19 cellular contexts compared by ENCODE assay signal in the genomic region with DNA sequence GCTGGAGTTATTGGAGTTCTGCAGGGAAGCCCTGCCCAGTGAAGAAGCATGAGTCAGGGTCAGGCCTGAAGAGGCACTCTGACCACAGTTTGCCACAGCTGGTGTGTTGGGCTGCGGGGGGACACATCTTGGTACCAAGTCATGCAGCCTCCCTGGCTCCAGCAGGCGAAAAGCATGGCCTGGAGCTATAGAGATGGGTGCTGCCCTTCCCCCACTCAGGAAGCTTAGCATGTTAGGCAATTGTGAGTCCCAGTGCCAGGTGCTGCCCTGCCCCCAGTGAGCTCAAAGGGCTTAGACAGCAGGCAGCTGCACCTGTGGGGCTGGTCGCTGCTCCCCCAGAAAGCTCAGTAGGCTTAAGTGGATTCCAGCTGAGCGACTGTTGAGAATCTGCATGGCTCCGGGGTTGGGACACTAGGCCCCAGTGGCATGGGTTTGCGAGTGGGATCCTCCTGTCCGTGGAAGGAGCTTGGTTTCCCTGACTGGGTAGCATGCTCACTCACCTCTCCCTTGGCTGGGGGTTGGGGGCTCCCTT.
"Had no signal": no experiment of that assay in that cellular context is flagged by ENCODE, and none has a peak within 500 bp of the region (broad histone marks: within the 10 kb centered on the region; RNA-seq: fewer than 3 reads in every experiment).

No MANE protein-coding gene starts in this region.

- H3K4me3 ChIP-seq: esophagus squamous epithelium, left lung, mucosa of descending colon, pancreas, sigmoid colon, spleen, suprapubic skin had no signal

- H3K27ac Mint-ChIP-seq: activated T-helper 1 cell treated with anti-CD3 and anti-CD28 coated beads, Interleukin-12 subunit alpha, Interleukin-12 subunit beta, Interleukin-2, Interleukin-4 antibody, amounts not matched to agents 30 ng/mL and 10 ng/mL and 1 ng/mL, durations not matched to agents 14 hours and 24 hours and 36 hours; naive thymus-derived CD8-positive, alpha-beta T cell; stimulated activated naive CD8-positive, alpha-beta T cell treated with anti-CD3 and anti-CD28 coated beads, Interleukin-15, Interleukin-2, amounts not matched to agents 100 ng/mL and 50 ng/mL, for 24 hours; type B pancreatic cell had no signal

- H3K4me1 Mint-ChIP-seq: naive thymus-derived CD8-positive, alpha-beta T cell had no signal

- H3K36me3 Mint-ChIP-seq: naive thymus-derived CD8-positive, alpha-beta T cell; type B pancreatic cell had no signal

- H3K4me1 ChIP-seq: esophagus squamous epithelium, left lung, pancreas, sigmoid colon, spleen, suprapubic skin had no signal

- H3K9me3 ChIP-seq: esophagus squamous epithelium, left lung, mucosa of descending colon, pancreas, sigmoid colon, suprapubic skin had no signal

- ATAC-seq: left lung; mucosa of descending colon; naive thymus-derived CD8-positive, alpha-beta T cell; pancreas had no signal

- DNase-seq: activated CD4-positive, CD25-positive, alpha-beta regulatory T cell treated with anti-CD3 and anti-CD28 coated beads, Interleukin-2, amount 50 U/mL, for 72 hours; anterior cingulate cortex; brain microvascular endothelial cell; cortex of kidney; effector CD8-positive, alpha-beta T cell; esophagus squamous epithelium; hippocampal formation; kidney; left lung; mammary epithelial cell; mucosa of descending colon; naive thymus-derived CD8-positive, alpha-beta T cell; sigmoid colon; spleen had no signal

- H3K4me3 Mint-ChIP-seq: activated T-helper 1 cell treated with anti-CD3 and anti-CD28 coated beads, Interleukin-12 subunit alpha, Interleukin-12 subunit beta, Interleukin-2, Interleukin-4 antibody, amounts not matched to agents 30 ng/mL and 10 ng/mL and 1 ng/mL, durations not matched to agents 14 hours and 24 hours and 36 hours; naive thymus-derived CD8-positive, alpha-beta T cell; stimulated activated naive CD8-positive, alpha-beta T cell treated with anti-CD3 and anti-CD28 coated beads, Interleukin-15, Interleukin-2, amounts not matched to agents 100 ng/mL and 50 ng/mL, for 24 hours; type B pancreatic cell had no signal

- H3K27me3 ChIP-seq: brain microvascular endothelial cell, esophagus squamous epithelium, left lung, pancreas, sigmoid colon, spleen, suprapubic skin had no signal

- H3K9me3 Mint-ChIP-seq: stimulated activated naive CD8-positive, alpha-beta T cell treated with anti-CD3 and anti-CD28 coated beads, Interleukin-15, Interleukin-2, amounts not matched to agents 100 ng/mL and 50 ng/mL, for 24 hours; type B pancreatic cell had no signal

- H3K27me3 Mint-ChIP-seq: naive thymus-derived CD8-positive, alpha-beta T cell; stimulated activated naive CD8-positive, alpha-beta T cell treated with anti-CD3 and anti-CD28 coated beads, Interleukin-15, Interleukin-2, amounts not matched to agents 100 ng/mL and 50 ng/mL, for 24 hours; type B pancreatic cell had no signal

- H3K27ac ChIP-seq: brain microvascular endothelial cell, esophagus squamous epithelium, left lung, pancreas, sigmoid colon, spleen, suprapubic skin had no signal

- H3K36me3 ChIP-seq: brain microvascular endothelial cell, esophagus squamous epithelium, left lung, pancreas, sigmoid colon, spleen, suprapubic skin had no signal
